ENCODE assay signal across 9 cellular contexts in genomic region chr22:44182591-44183588, GRCh38. TPM values are rescaled to one million over a fixed set of nuclear protein-coding genes. Genes with fewer than 3 reads are reported as not detected.
DNase-seq lines count a peak whose midpoint lies in the region; ATAC-seq and TF ChIP-seq lines count a peak whose summit lies in the region.
"Had no signal": no experiment of that assay in that cellular context is flagged by ENCODE, and none has a peak within 500 bp of the region (broad histone marks: within the 10 kb centered on the region; RNA-seq: fewer than 3 reads in every experiment).

No MANE protein-coding gene starts in this region.

- intact Hi-C loops in CD14-positive monocyte (cut with micrococcal nuclease): loop anchor here (5.0 to 10.0 kb wide), 3 partner anchors 116 to 442 kb away; partner anchors contain the start of gene RTL6 (in 1 of the 2)

- H3K27ac Mint-ChIP-seq in CD14-positive monocyte: peak overlapping the region; percentile 96 to 100 (median 98)
- H3K27ac Mint-ChIP-seq in activated naive CD4-positive, alpha-beta T cell treated with anti-CD3 and anti-CD28 coated beads, Interleukin-2, amount 50 U/mL, for 24 hours: peak overlapping the region; percentile 96
- H3K27ac Mint-ChIP-seq in natural killer cell treated with Interleukin-12 subunit alpha and Interleukin-12 subunit beta and Interleukin-15 and Interleukin-18, amount 100 ng/mL, for 72 hours: peak overlapping the region; percentile 78 to 88

- H3K27me3 Mint-ChIP-seq in CD14-positive monocyte (ENCODE audit: low read depth in 3 of 3): no peaks in the 10 kb centered on the region
- H3K27me3 Mint-ChIP-seq in activated naive CD4-positive, alpha-beta T cell treated with anti-CD3 and anti-CD28 coated beads, Interleukin-2, amount 50 U/mL, for 24 hours: no peaks in the 10 kb centered on the region
- H3K27me3 Mint-ChIP-seq in natural killer cell treated with Interleukin-12 subunit alpha and Interleukin-12 subunit beta and Interleukin-15 and Interleukin-18, amount 100 ng/mL, for 72 hours: no peaks in the 10 kb centered on the region

- H3K4me3 Mint-ChIP-seq in CD14-positive monocyte: peak overlapping the region; percentile 90 to 95
- H3K4me3 Mint-ChIP-seq in activated naive CD4-positive, alpha-beta T cell treated with anti-CD3 and anti-CD28 coated beads, Interleukin-2, amount 50 U/mL, for 24 hours: peak overlapping the region; percentile 90
- peak overlapping the region; percentile 88 for H3K4me3 Mint-ChIP-seq in natural killer cell treated with Interleukin-12 subunit alpha and Interleukin-12 subunit beta and Interleukin-15 and Interleukin-18, amount 100 ng/mL, for 72 hours

- TF ChIP-seq CTCF in CD14-positive monocyte (IDR thresholded peaks at IDR 0.05) (no peak), NB4 (IDR thresholded peaks at IDR 0.05; ENCODE audit: low read depth, low read length) (no peak)

- peaks cover 32 to 42% of the 10 kb centered on the region in 2 donors for H3K36me3 Mint-ChIP-seq in CD14-positive monocyte
- peaks cover 2% of the 10 kb centered on the region for H3K36me3 Mint-ChIP-seq in activated naive CD4-positive, alpha-beta T cell treated with anti-CD3 and anti-CD28 coated beads, Interleukin-2, amount 50 U/mL, for 24 hours
- H3K36me3 Mint-ChIP-seq in natural killer cell treated with Interleukin-12 subunit alpha and Interleukin-12 subunit beta and Interleukin-15 and Interleukin-18, amount 100 ng/mL, for 72 hours: no peaks in the 10 kb centered on the region

- TF ChIP-seq POLR2A in NB4 (IDR thresholded peaks at IDR 0.05; ENCODE audit: extremely low read depth, insufficient read length): peak; percentile 53

- peak; percentile 77 to 79 for ATAC-seq in natural killer cell treated with Interleukin-12 subunit alpha and Interleukin-12 subunit beta and Interleukin-15 and Interleukin-18, amount 100 ng/mL, for 72 hours
- ATAC-seq in GM21390 (IDR thresholded peaks at IDR 0.05; ENCODE audit: unreplicated experiment) (no peak), GM19463 (IDR thresholded peaks at IDR 0.05; ENCODE audit: unreplicated experiment) (no peak)

- DNase-seq in CD14-positive monocyte (ENCODE audit: low spot score) (peak; percentile 90), NB4 (ENCODE audit: low read depth) (peak; percentile 90), DMS53 (lab: John Stamatoyannopoulos, UW) (no peak), inferior parietal cortex (ENCODE audit: extremely low spot score) (no peak)
- peak; percentile 70 for DNase-seq in natural killer cell treated with Interleukin-12 subunit alpha and Interleukin-12 subunit beta and Interleukin-15 and Interleukin-18, amount 100 ng/mL, for 72 hours (ENCODE audit: low spot score)

- H3K9me3 Mint-ChIP-seq in CD14-positive monocyte: no peaks in the 10 kb centered on the region
- no peaks in the 10 kb centered on the region for H3K9me3 Mint-ChIP-seq in activated naive CD4-positive, alpha-beta T cell treated with anti-CD3 and anti-CD28 coated beads, Interleukin-2, amount 50 U/mL, for 24 hours
- H3K9me3 Mint-ChIP-seq in natural killer cell treated with Interleukin-12 subunit alpha and Interleukin-12 subunit beta and Interleukin-15 and Interleukin-18, amount 100 ng/mL, for 72 hours: no peaks in the 10 kb centered on the region

- H3K4me1 Mint-ChIP-seq in CD14-positive monocyte: peaks cover 35% of the 10 kb centered on the region
- H3K4me1 Mint-ChIP-seq in activated naive CD4-positive, alpha-beta T cell treated with anti-CD3 and anti-CD28 coated beads, Interleukin-2, amount 50 U/mL, for 24 hours: peaks cover 36% of the 10 kb centered on the region
- peaks cover 24 to 29% of the 10 kb centered on the region in 2 donors for H3K4me1 Mint-ChIP-seq in natural killer cell treated with Interleukin-12 subunit alpha and Interleukin-12 subunit beta and Interleukin-15 and Interleukin-18, amount 100 ng/mL, for 72 hours (ENCODE audit: low read depth in 2 of 2)

- peak overlapping the region; percentile 74 for H3K4me3 ChIP-seq in NB4 (ENCODE audit: low read depth, low read length)
- H3K4me3 ChIP-seq: SJSA1 had no signal

RNA-seq across cellular contexts. Expression of gene PARVG, which starts 2.2 kb away (rescaled TPM):
- 100 to 1,000 TPM; 169 to 190 TPM for polyA plus RNA-seq in CD14-positive monocyte
- 10 to 100 TPM; 64.6 to 85.8 TPM for total RNA-seq in natural killer cell treated with Interleukin-12 subunit alpha and Interleukin-12 subunit beta and Interleukin-15 and Interleukin-18, amount 100 ng/mL, for 72 hours
- total RNA-seq: SJSA1 had no signal

Comparison
In these comparisons a context has a peak if more than half of its experiments do, and no peak if none do; other contexts are left out.
1. DNase-seq: peak in CD14-positive monocyte (single experiment), NB4 (single experiment) and natural killer cell treated with Interleukin-12 subunit alpha and Interleukin-12 subunit beta and Interleukin-15 and Interleukin-18, amount 100 ng/mL, for 72 hours (single experiment); none in DMS53 (single experiment) and inferior parietal cortex (single experiment).
2. ATAC-seq: peak in natural killer cell treated with Interleukin-12 subunit alpha and Interleukin-12 subunit beta and Interleukin-15 and Interleukin-18, amount 100 ng/mL, for 72 hours (2 of 2); none in GM21390 (single experiment) and GM19463 (single experiment).
3. Peak in every context shown above with its lines, with median percentiles within 50 percentile points of each other: H3K27ac Mint-ChIP-seq and H3K4me3 Mint-ChIP-seq.